9 cellular contexts compared by ENCODE assay signal in the genomic region with DNA sequence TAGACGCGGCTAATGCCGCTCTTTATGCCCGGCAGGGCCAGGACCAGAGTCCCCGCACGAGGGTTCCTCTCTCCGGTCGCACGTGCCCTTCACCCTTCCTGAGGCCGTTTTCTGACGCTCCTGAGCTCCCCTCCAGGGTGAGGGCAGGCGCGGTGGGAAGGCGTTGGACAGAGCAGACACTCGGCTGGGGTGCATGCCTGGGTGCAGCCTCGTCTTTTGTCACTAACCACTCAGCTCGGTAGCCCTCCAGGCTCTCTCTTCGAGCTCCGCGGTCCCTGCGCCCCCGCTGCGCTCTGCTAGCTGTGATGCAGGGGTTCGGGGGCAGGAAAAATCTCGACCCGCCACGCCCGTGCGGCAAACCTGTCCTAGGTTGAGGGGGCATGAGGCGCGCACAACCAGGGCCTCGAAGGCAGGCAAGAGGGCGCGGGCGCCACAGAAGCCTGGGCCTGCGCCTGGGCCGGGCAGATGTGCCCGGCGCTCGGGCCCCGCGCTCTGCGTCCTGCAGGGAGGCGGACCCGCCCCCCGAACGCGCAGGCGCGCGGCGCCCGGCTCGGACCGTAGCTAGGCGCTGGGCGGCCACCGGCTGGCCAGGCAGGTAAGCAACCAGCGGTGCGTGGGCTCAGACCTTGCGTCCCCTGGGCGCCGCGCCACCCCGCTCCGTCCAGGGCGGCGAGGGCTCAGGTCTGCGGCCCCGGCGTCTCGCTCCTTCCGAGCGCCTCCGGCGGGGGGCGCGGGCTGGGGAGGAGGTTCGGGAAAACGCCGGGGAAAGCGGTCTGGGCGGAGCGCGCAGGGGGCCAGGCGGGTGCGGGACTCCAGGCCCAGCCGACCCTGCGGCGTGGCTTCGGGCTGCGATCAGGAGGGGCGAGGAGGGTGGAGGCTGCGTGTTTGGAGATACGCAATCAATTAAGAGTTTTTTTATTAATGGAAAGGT. TPM values are rescaled to one million over a fixed set of nuclear protein-coding genes. Genes with fewer than 3 reads are reported as not detected.
DNase-seq lines count a peak whose midpoint lies in the region; ATAC-seq and TF ChIP-seq lines count a peak whose summit lies in the region.
"Had no signal": no experiment of that assay in that cellular context is flagged by ENCODE, and none has a peak within 500 bp of the region (broad histone marks: within the 10 kb centered on the region; RNA-seq: fewer than 3 reads in every experiment).

A gene (plus strand): TSS at position 548 of the 931 bp plus-strand sequence. CDS start 5,807 bp downstream, outside the sequence.

- H3K27ac ChIP-seq in esophagus muscularis mucosa (replicated peaks in 1 of 4) (no peak within 1 kb of the TSS), mucosa of rectum (ENCODE audit: low read depth in 2 of 2, low read length in 2 of 2) (no peak within 1 kb of the TSS), vagina (peak within 1 kb of the TSS; percentile 28)

- peaks cover 47 to 63% (median 56%) of the 10 kb centered on the region in 3 donors for H3K27me3 Mint-ChIP-seq in CD14-positive monocyte (ENCODE audit: low read depth in 3 of 3)

- no peak for TF ChIP-seq EP300 in esophagus muscularis mucosa (IDR thresholded peaks at IDR 0.05)

- H3K4me1 ChIP-seq in esophagus muscularis mucosa (peaks cover 0 to 19% (median 15%) of the 10 kb centered on the region in 4 donors), mucosa of rectum (ENCODE audit: control insufficient read depth in 2 of 2, insufficient read depth in 2 of 2, low read length in 2 of 2) (peaks cover 0 to 4% of the 10 kb centered on the region in 2 donors), vagina (peaks cover 17% of the 10 kb centered on the region)

- no peak for ATAC-seq in GM21786 (IDR thresholded peaks at IDR 0.05; ENCODE audit: unreplicated experiment)

- peak within 1 kb of the TSS; percentile 60 to 72 (median 64) for H3K4me3 ChIP-seq in esophagus muscularis mucosa
- peak within 1 kb of the TSS; percentile 67 to 68 for H3K4me3 ChIP-seq in mucosa of rectum (ENCODE audit: low read length in 2 of 2)
- peak within 1 kb of the TSS; percentile 61 to 62 for H3K4me3 ChIP-seq in vagina

- intact Hi-C loops in CD14-positive monocyte (cut with micrococcal nuclease) = no loop called here
- intact Hi-C loops in esophagus muscularis mucosa (cut with DNase I) = no loop called here
- intact Hi-C loops in vagina (cut with DNase I) = no loop called here

- H3K36me3 Mint-ChIP-seq in CD14-positive monocyte = no peaks in the 10 kb centered on the region

- no peak for DNase-seq in CD14-positive monocyte (ENCODE audit: low spot score)
- DNase-seq in HT-29 (ENCODE audit: low spot score) = peak; percentile 26
- peak; percentile 22 to 34 for DNase-seq in activated CD4-positive, alpha-beta T cell treated with anti-CD3 and anti-CD28 coated beads, Interleukin-2, amount 50 U/mL, for 48 hours
- no peak for DNase-seq in esophagus muscularis mucosa (ENCODE audit: extremely low spot score)
- no peak for DNase-seq in vagina (ENCODE audit: extremely low spot score in 2 of 2)
- no peak for DNase-seq in T1000 (lab: John Stamatoyannopoulos, UW)

- peaks cover 0 to 32% (median 2%) of the 10 kb centered on the region in 4 donors for H3K27me3 ChIP-seq in esophagus muscularis mucosa
- H3K27me3 ChIP-seq in mucosa of rectum (ENCODE audit: control insufficient read depth in 2 of 2, insufficient read depth in 2 of 2, low read length in 2 of 2) = peaks cover 6 to 9% of the 10 kb centered on the region in 2 donors
- H3K27me3 ChIP-seq in vagina = no peaks in the 10 kb centered on the region

- H3K9ac ChIP-seq in mucosa of rectum (ENCODE audit: low read depth in 1 of 2, low read length in 2 of 2) = peak within 1 kb of the TSS in 1 of 2 donors; percentile 48

- H3K9me3 Mint-ChIP-seq in CD14-positive monocyte = peaks cover 0 to 15% (median 0%) of the 10 kb centered on the region in 7 donors

- H3K36me3 ChIP-seq in esophagus muscularis mucosa (no peaks in the 10 kb centered on the region), mucosa of rectum (ENCODE audit: control insufficient read depth in 2 of 2, insufficient read depth in 2 of 2, low read length in 2 of 2) (no peaks in the 10 kb centered on the region), vagina (no peaks in the 10 kb centered on the region)

- no peak for TF ChIP-seq POLR2A in esophagus muscularis mucosa (IDR thresholded peaks at IDR 0.05; ENCODE audit: low read depth)
- TF ChIP-seq POLR2A in vagina (IDR thresholded peaks at IDR 0.05) = no peak

- H3K27ac Mint-ChIP-seq in CD14-positive monocyte = no peak within 1 kb of the TSS

- TF ChIP-seq CTCF in CD14-positive monocyte (IDR thresholded peaks at IDR 0.05) (no peak), esophagus muscularis mucosa (IDR thresholded peaks at IDR 0.05) (no peak), vagina (IDR thresholded peaks at IDR 0.05) (no peak)

- H3K4me3 Mint-ChIP-seq in CD14-positive monocyte = peak within 1 kb of the TSS; percentile 77 to 87

- 14% methylated on average over 33 of the region's 95 CpGs for WGBS in esophagus muscularis mucosa

- peaks cover 11% of the 10 kb centered on the region for H3K4me1 Mint-ChIP-seq in CD14-positive monocyte

- H3K9me3 ChIP-seq in esophagus muscularis mucosa (no peaks in the 10 kb centered on the region), mucosa of rectum (ENCODE audit: control insufficient read depth in 2 of 2, low read length in 2 of 2) (no peaks in the 10 kb centered on the region), vagina (no peaks in the 10 kb centered on the region)

RNA-seq across cellular contexts. Expression of the gene that starts here (rescaled TPM):
- under 1 TPM; 0.31 to 0.36 TPM for polyA plus RNA-seq in CD14-positive monocyte
- 9.7 and 9.9 TPM in 2 replicates for total RNA-seq in HT-29 (2014; rRNA removed; shearing (Covaris generic))
- total RNA-seq in esophagus muscularis mucosa = 10 to 100 TPM in 1 of 4 donors, 1 to 10 TPM in 3; 5.6 to 19.5 (median 8.5) TPM
- 20.9 TPM for total RNA-seq in vagina
- total RNA-seq: HT1080 had no signal

Comparison
In these comparisons a context has a peak if more than half of its experiments do, and no peak if none do; other contexts are left out.
1. DNase-seq: peak in HT-29 (single experiment) and activated CD4-positive, alpha-beta T cell treated with anti-CD3 and anti-CD28 coated beads, Interleukin-2, amount 50 U/mL, for 48 hours (2 of 2); none in CD14-positive monocyte (single experiment), esophagus muscularis mucosa (single experiment), vagina (0 of 2) and T1000 (single experiment).
2. Peak in every context shown above with its lines, with median percentiles within 50 percentile points of each other: H3K4me3 ChIP-seq.